8 cellular contexts compared by ENCODE assay signal in the genomic region with DNA sequence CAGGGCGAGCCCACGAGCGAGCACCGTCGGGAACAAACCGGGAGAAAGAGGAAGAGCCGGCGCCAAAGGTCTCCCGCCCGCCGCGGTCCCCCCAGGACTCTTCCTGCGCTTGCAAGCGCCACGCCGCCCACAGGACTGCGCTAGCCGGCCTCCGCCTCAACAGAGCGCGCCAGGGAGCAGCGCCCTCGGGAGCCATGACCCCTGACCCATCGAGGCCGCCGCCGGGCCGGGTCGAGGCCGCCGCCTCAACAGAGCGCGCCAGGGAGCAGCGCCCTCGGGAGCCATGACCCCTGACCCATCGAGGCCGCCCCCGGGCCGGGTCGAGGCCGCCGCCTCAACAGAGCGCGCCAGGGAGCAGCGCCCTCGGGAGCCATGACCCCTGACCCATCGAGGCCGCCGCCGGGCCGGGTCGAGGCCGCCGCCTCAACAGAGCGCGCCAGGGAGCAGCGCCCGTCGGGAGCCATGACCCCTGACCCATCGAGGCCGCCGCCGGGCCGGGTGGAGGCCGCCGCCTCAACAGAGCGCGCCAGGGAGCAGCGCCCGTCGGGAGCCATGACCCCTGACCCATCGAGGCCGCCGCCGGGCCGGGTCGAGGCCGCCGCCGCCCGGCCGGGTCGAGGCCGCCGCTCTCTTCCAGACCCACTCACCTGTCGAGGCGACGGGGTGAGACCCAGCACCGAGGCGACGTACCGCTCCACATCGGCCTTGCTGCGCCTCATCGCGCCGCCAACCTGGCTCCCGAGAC. TPM values are rescaled to one million over a fixed set of nuclear protein-coding genes. Genes with fewer than 3 reads are reported as not detected.
A peak's percentile ranks its signal among the peaks of the same experiment; 100 is the strongest.
DNase-seq lines count a peak whose midpoint lies in the region; ATAC-seq and TF ChIP-seq lines count a peak whose summit lies in the region.
"Not testable (repeated sequence)": the region's sequence is repeated elsewhere in the genome, so short reads cannot be mapped to it uniquely, and the experiment has no call there.

No MANE protein-coding gene starts in this region.

- H3K4me1 ChIP-seq in BLaER1; mucosa of stomach (ENCODE audit: control insufficient read depth, insufficient read depth, low read length): not testable (repeated sequence)

- in situ Hi-C loops in brain microvascular endothelial cell (cut with HindIII; ENCODE audit: low pct_ligation_motif_present, low sequenced_read_pairs): not testable (repeated sequence)

- H3K27ac ChIP-seq in BLaER1, brain microvascular endothelial cell: not testable (repeated sequence)

- ATAC-seq in GM19463 (IDR thresholded peaks at IDR 0.05; ENCODE audit: unreplicated experiment) (peak; percentile 37), HG03159 (IDR thresholded peaks at IDR 0.05; ENCODE audit: unreplicated experiment) (peak; percentile 46), Right ventricle myocardium superior (ENCODE audit: poor library complexity) (peak; percentile 69)

- not testable (repeated sequence) for H3K9me3 ChIP-seq in BLaER1; mucosa of stomach (ENCODE audit: control insufficient read depth, low read length)

- H3K9ac ChIP-seq in BLaER1 (0 out of 2 replicates have a peak overlapping the region, but pooled peaks have one; percentile 29), mucosa of stomach (ENCODE audit: low read length) (peak overlapping the region; percentile 53)

- intact Hi-C loops in Right ventricle myocardium superior (cut with DNase I): not testable (repeated sequence)

- H4K20me1 ChIP-seq in BLaER1: not testable (repeated sequence)

- not testable (repeated sequence) for H3K36me3 ChIP-seq in BLaER1; brain microvascular endothelial cell (replicated peaks); mucosa of stomach (ENCODE audit: control insufficient read depth, insufficient read depth, low read length)

- H3K4me3 ChIP-seq in BLaER1 (peak overlapping the region; percentile 63), brain microvascular endothelial cell (ENCODE audit: low read depth, low read length) (peak overlapping the region; percentile 39)
- H3K4me3 ChIP-seq in mucosa of stomach (ENCODE audit: low read length): not testable (repeated sequence)

- not testable (repeated sequence) for TF ChIP-seq CTCF in brain microvascular endothelial cell (IDR thresholded peaks at IDR 0.05; ENCODE audit: low read depth, low read length, missing control alignments)

- peaks cover 39% of the 10 kb centered on the region for H3K27me3 ChIP-seq in BLaER1
- H3K27me3 ChIP-seq in brain microvascular endothelial cell (replicated peaks); mucosa of stomach (ENCODE audit: control insufficient read depth, insufficient read depth, low read length): not testable (repeated sequence)

- peak overlapping the region; percentile 55 for H3K4me2 ChIP-seq in BLaER1

- DNase-seq in activated CD4-positive, alpha-beta T cell treated with anti-CD3 and anti-CD28 coated beads for 48 hours: peak; percentile 46
- not testable (repeated sequence) for DNase-seq in brain microvascular endothelial cell
- peak; percentile 61 for DNase-seq in Right ventricle myocardium superior
- DNase-seq in stimulated activated CD8-positive, alpha-beta memory T cell treated with anti-CD3 and anti-CD28 coated beads, Interleukin-4, amount 100 ng/mL, for 48 hours: peak; percentile 48

RNA-seq across cellular contexts. Expression of a gene that starts 0.5 kb away (rescaled TPM):
- 5.2 TPM for total RNA-seq in Right ventricle myocardium superior

RNA-seq across cellular contexts. Expression of a gene that starts 49.0 kb away (rescaled TPM):
- 47.9 TPM for total RNA-seq in Right ventricle myocardium superior
